Comparison of ENCODE assay signal across 8 cellular contexts in the genomic region with DNA sequence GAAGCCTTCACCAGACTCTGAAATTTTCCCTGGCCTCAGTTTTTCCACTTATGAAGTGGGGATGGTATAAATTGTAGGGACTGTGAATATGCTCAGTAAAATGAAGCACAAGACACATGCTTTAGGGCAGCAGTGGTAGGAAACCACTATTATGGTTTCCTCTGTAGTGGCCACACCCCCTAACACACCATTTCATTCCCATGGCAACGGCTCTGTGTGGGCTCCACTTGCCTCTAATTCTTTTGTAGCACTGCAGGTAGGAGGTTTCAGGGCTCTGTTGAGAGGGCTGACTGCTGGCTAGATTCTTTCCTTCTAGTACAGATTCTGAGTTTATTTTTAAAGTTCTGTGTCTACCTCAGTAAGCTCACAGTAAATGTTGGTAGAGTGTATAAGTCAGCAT. TPM values are rescaled to one million over a fixed set of nuclear protein-coding genes. Genes with fewer than 3 reads are reported as not detected.
DNase-seq lines count a peak whose midpoint lies in the region; ATAC-seq and TF ChIP-seq lines count a peak whose summit lies in the region.

No MANE protein-coding gene starts in this region.

- CTCF ChIA-PET in MCF 10A (lab: Yijun Ruan, JAX): interaction anchor here (0.6 kb wide), 1 partner anchor 284 kb away, joined by 3 read pairs; no protein-coding TSS in a partner anchor

- no peak overlapping the region for H3K9ac ChIP-seq in NT2/D1 (ENCODE audit: insufficient read length, low read depth)

- H3K36me3 Mint-ChIP-seq in progenitor cell of endocrine pancreas (ENCODE audit: insufficient read depth) (no peaks in the 10 kb centered on the region), MCF 10A (ENCODE audit: insufficient read depth, unreplicated experiment) (peaks cover 4% of the 10 kb centered on the region)

- no peak for TF ChIP-seq CTCF in progenitor cell of endocrine pancreas (IDR thresholded peaks at IDR 0.05; ENCODE audit: unreplicated experiment)
- no peak for TF ChIP-seq CTCF in MCF 10A (IDR thresholded peaks at IDR 0.05; ENCODE audit: unreplicated experiment)

- H3K27me3 Mint-ChIP-seq in progenitor cell of endocrine pancreas: no peaks in the 10 kb centered on the region
- no peaks in the 10 kb centered on the region for H3K27me3 Mint-ChIP-seq in MCF 10A (ENCODE audit: insufficient read depth, unreplicated experiment)

- intact Hi-C loops in MCF 10A (cut with micrococcal nuclease): no loop called here

- no peaks in the 10 kb centered on the region for H3K9me3 ChIP-seq in NT2/D1 (ENCODE audit: insufficient read depth, low read length)

- ATAC-seq in GM21786 (IDR thresholded peaks at IDR 0.05; ENCODE audit: unreplicated experiment) (peak; percentile 32), GM21360 (IDR thresholded peaks at IDR 0.05; ENCODE audit: unreplicated experiment) (no peak)

- no peak overlapping the region for H3K27ac Mint-ChIP-seq in progenitor cell of endocrine pancreas
- no peak overlapping the region for H3K27ac Mint-ChIP-seq in MCF 10A (ENCODE audit: low read depth, unreplicated experiment)

- POLR2A ChIA-PET in MCF 10A (lab: Yijun Ruan, JAX): no interaction called here

- no peak overlapping the region for H3K4me3 Mint-ChIP-seq in progenitor cell of endocrine pancreas (ENCODE audit: low read depth)
- no peak overlapping the region for H3K4me3 Mint-ChIP-seq in MCF 10A (ENCODE audit: unreplicated experiment)

- no peaks in the 10 kb centered on the region for H3K36me3 ChIP-seq in NT2/D1 (ENCODE audit: insufficient read depth, insufficient read length, low read length)

- H3K27me3 ChIP-seq in NT2/D1 (ENCODE audit: insufficient read depth, insufficient read length): no peaks in the 10 kb centered on the region

- no peaks in the 10 kb centered on the region for H3K4me1 ChIP-seq in NT2/D1 (ENCODE audit: insufficient read depth, insufficient read length)

- H3K4me1 Mint-ChIP-seq in progenitor cell of endocrine pancreas (ENCODE audit: low read depth) (peaks cover 12% of the 10 kb centered on the region), MCF 10A (ENCODE audit: insufficient read depth, unreplicated experiment) (peaks cover 4% of the 10 kb centered on the region)

- DNase-seq in AML-193 (lab: John Stamatoyannopoulos, UW) (peak; percentile 12 to 21), NT2/D1 (ENCODE audit: low read depth, low spot score) (peak; percentile 16), astrocyte of the hippocampus (ENCODE audit: low read depth, low spot score) (peak; percentile 5), HCEC 1CT (no peak), progenitor cell of endocrine pancreas (ENCODE audit: low spot score, unreplicated experiment) (no peak), MCF 10A (ENCODE audit: unreplicated experiment) (no peak)

- no peak overlapping the region for H3K4me3 ChIP-seq in NT2/D1 (ENCODE audit: insufficient read length, low read depth)

- BruUV-seq in MCF 10A (replicated peaks; lab: Mats Ljungman, UMichigan): no TSS peak

- H3K9me3 Mint-ChIP-seq in progenitor cell of endocrine pancreas (ENCODE audit: low read depth) (peaks cover 15% of the 10 kb centered on the region), MCF 10A (ENCODE audit: unreplicated experiment) (peaks cover 5% of the 10 kb centered on the region)

RNA-seq across cellular contexts. Expression of a gene that starts 3.5 kb away (rescaled TPM):
- 36.1 and 41.6 TPM in 2 replicates for total RNA-seq in progenitor cell of endocrine pancreas
- total RNA-seq in MCF 10A (2022): 46.0 and 59.6 TPM in 2 replicates

Comparison
In these comparisons a context has a peak if more than half of its experiments do, and no peak if none do; other contexts are left out.
1. DNase-seq: peak in AML-193 (2 of 2), NT2/D1 (single experiment) and astrocyte of the hippocampus (single experiment); none in HCEC 1CT (single experiment), progenitor cell of endocrine pancreas (single experiment) and MCF 10A (single experiment).